12 cellular contexts compared by ENCODE assay signal in the genomic region with DNA sequence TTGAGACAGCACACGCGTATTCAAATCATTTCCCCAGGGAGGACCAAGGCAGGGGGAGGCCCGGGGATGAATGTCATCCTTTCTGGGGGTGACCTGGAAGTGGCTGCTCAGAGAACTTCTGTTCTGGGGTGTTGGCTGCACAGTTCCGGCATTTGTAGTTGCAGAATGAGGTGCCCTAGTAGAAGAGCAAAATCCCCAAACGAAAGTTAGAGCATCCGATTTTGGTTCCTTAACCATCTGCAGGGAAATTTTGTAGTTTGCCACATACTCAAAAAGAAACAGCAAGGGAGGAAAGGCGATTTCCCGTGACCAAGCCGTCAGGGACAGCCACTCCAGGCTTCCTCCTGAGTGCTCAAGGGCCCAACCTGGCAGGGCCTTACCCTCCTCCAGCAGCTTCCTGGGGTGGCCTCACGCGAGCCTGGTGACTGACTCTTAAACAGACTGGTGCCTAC. TPM values are rescaled to one million over a fixed set of nuclear protein-coding genes. Genes with fewer than 3 reads are reported as not detected.
A peak's percentile ranks its signal among the peaks of the same experiment; 100 is the strongest.
DNase-seq lines count a peak whose midpoint lies in the region; ATAC-seq, FAIRE-seq and TF ChIP-seq lines count a peak whose summit lies in the region.
"Had no signal": no experiment of that assay in that cellular context is flagged by ENCODE, and none has a peak within 500 bp of the region (broad histone marks: within the 10 kb centered on the region; RNA-seq: fewer than 3 reads in every experiment).

No MANE protein-coding gene starts in this region.

- peaks cover 59% of the 10 kb centered on the region for H3K4me1 Mint-ChIP-seq in activated B cell treated with CpG ODN at 0.5 μM for 24 hours

- no peaks in the 10 kb centered on the region for H3K9me3 ChIP-seq in right cardiac atrium (ENCODE audit: control insufficient read depth, low read length)
- H3K9me3 ChIP-seq in effector memory CD4-positive, alpha-beta T cell (ENCODE audit: control insufficient read depth, low read length): no peaks in the 10 kb centered on the region

- DNase-seq in GM12891 (ENCODE audit: insufficient read length, low spot score): peak; percentile 61
- DNase-seq in activated B cell treated with CpG ODN at 0.5 μM for 24 hours: peak; percentile 42
- DNase-seq in right cardiac atrium: no peak
- DNase-seq in NCI-H2227 (lab: John Stamatoyannopoulos, UW; ENCODE audit: unreplicated experiment): no peak
- no peak for DNase-seq in NK-92 treated with Interleukin-12 subunit alpha and Interleukin-12 subunit beta, amount 100 ng/mL, for 24 hours (lab: John Stamatoyannopoulos, UW)
- DNase-seq in effector memory CD4-positive, alpha-beta T cell: no peak
- DNase-seq: CD4-positive, alpha-beta T cell; effector CD4-positive, alpha-beta T cell; NCI-H187 treated with DMSO at 0.1 percent for 48 hours; SHP77 had no signal

- FAIRE-seq in GM12891 (lab: Jason Lieb, UNC): peak; percentile 82

- H3K27me3 ChIP-seq in right cardiac atrium (ENCODE audit: control insufficient read depth, insufficient read depth): no peaks in the 10 kb centered on the region
- H3K27me3 ChIP-seq in effector memory CD4-positive, alpha-beta T cell (replicated peaks; ENCODE audit: control insufficient read depth, insufficient read depth, low read length, poor library complexity, severe bottlenecking): no peaks in the 10 kb centered on the region

- WGBS in right cardiac atrium: 65% methylated on average over 11 of the region's 11 CpGs

- ATAC-seq in GM19395 (IDR thresholded peaks at IDR 0.05; ENCODE audit: unreplicated experiment) (peak; percentile 65), HG02840 (IDR thresholded peaks at IDR 0.05; ENCODE audit: low FRiP score, unreplicated experiment) (peak; percentile 52), activated B cell treated with CpG ODN at 0.5 μM for 24 hours (ENCODE audit: low read depth) (peak; percentile 59), right cardiac atrium (no peak)

- no peak for TF ChIP-seq CTCF in activated B cell treated with CpG ODN at 0.5 μM for 24 hours (IDR thresholded peaks at IDR 0.05)

- peak overlapping the region; percentile 62 for H3K4me3 Mint-ChIP-seq in activated B cell treated with CpG ODN at 0.5 μM for 24 hours
- H3K4me3 Mint-ChIP-seq: CD4-positive, alpha-beta T cell had no signal

- no peaks in the 10 kb centered on the region for H3K9me3 Mint-ChIP-seq in activated B cell treated with CpG ODN at 0.5 μM for 24 hours
- H3K9me3 Mint-ChIP-seq: CD4-positive, alpha-beta T cell had no signal

- no peaks in the 10 kb centered on the region for H3K36me3 ChIP-seq in effector memory CD4-positive, alpha-beta T cell (ENCODE audit: control insufficient read depth, insufficient read depth, low read length)

- H3K36me3 Mint-ChIP-seq in activated B cell treated with CpG ODN at 0.5 μM for 24 hours (ENCODE audit: low read depth): no peaks in the 10 kb centered on the region

- POLR2A ChIA-PET in activated B cell treated with CpG ODN at 0.5 μM for 24 hours (lab: Charles Lee): interaction anchor here (0.7 to 3.2 kb wide), 4 partner anchors 9 to 240 kb away, joined by 3 to 18 read pairs (median 4); no protein-coding TSS in a partner anchor

- peak overlapping the region; percentile 88 for H3K27ac Mint-ChIP-seq in activated B cell treated with CpG ODN at 0.5 μM for 24 hours
- H3K27ac Mint-ChIP-seq: CD4-positive, alpha-beta T cell had no signal

- H3K4me3 ChIP-seq in right cardiac atrium (ENCODE audit: low read length): no peak overlapping the region
- H3K4me3 ChIP-seq in effector memory CD4-positive, alpha-beta T cell (ENCODE audit: insufficient read depth, low read depth, low read length, poor library complexity, severe bottlenecking): no peak overlapping the region

- intact Hi-C loops in activated B cell treated with CpG ODN at 0.5 μM for 24 hours (cut with micrococcal nuclease) (loop anchor here (1.0 to 10.0 kb wide), 4 partner anchors 10 to 761 kb away; a partner anchor contains a TSS), right cardiac atrium (cut with DNase I) (no loop called here)

- no peaks in the 10 kb centered on the region for H3K4me1 ChIP-seq in right cardiac atrium (ENCODE audit: control insufficient read depth, insufficient read depth, low read length)
- H3K4me1 ChIP-seq in effector memory CD4-positive, alpha-beta T cell (ENCODE audit: control insufficient read depth, insufficient read depth, low read length, poor library complexity, severe bottlenecking): no peaks in the 10 kb centered on the region

- no peak overlapping the region for H3K27ac ChIP-seq in right cardiac atrium (ENCODE audit: low read length)
- H3K27ac ChIP-seq in effector memory CD4-positive, alpha-beta T cell (ENCODE audit: insufficient read depth, low read length, poor library complexity, severe bottlenecking): no peak overlapping the region

- TF ChIP-seq POLR2A in GM12891 (IDR thresholded peaks at IDR 0.05; ENCODE audit: low read depth, low read length): no peak

- no peaks in the 10 kb centered on the region for H3K27me3 Mint-ChIP-seq in activated B cell treated with CpG ODN at 0.5 μM for 24 hours
- H3K27me3 Mint-ChIP-seq: CD4-positive, alpha-beta T cell had no signal

- CTCF ChIA-PET in activated B cell treated with CpG ODN at 0.5 μM for 24 hours (lab: Charles Lee): no interaction called here

TF ChIP-seq in GM12891, 5 proteins besides CTCF, POLR2A, EP300 and RAD21:
- TF ChIP-seq PAX5 (IDR thresholded peaks at IDR 0.05; ENCODE audit: insufficient read depth, low read length, severe bottlenecking): no peak
- peak; percentile 96 for TF ChIP-seq POU2F2 (IDR thresholded peaks at IDR 0.05; ENCODE audit: low read depth, low read length)

RNA-seq across cellular contexts. Expression of a gene that starts 13.0 kb away (rescaled TPM):
- polyA plus RNA-seq in GM12891 (2012; ENCODE audit: low read depth, missing spikeins): 49.2 TPM
- total RNA-seq in activated B cell treated with CpG ODN at 0.5 μM for 24 hours (120 and 124 TPM in 2 replicates), right cardiac atrium (10 to 100 TPM in 3 of 4 donors, 1 to 10 TPM in 1; 9.6 to 15.4 (median 12.3) TPM)
- polyA plus RNA-seq in right cardiac atrium: 3.9 TPM

Comparison
In these comparisons a context has a peak if more than half of its experiments do, and no peak if none do; other contexts are left out.
1. DNase-seq: peak in GM12891 (single experiment) and activated B cell treated with CpG ODN at 0.5 μM for 24 hours (single experiment); none in right cardiac atrium (0 of 3), NCI-H2227 (single experiment), NK-92 treated with Interleukin-12 subunit alpha and Interleukin-12 subunit beta, amount 100 ng/mL, for 24 hours (single experiment) and effector memory CD4-positive, alpha-beta T cell (0 of 3).
2. ATAC-seq: peak in GM19395 (single experiment), HG02840 (single experiment) and activated B cell treated with CpG ODN at 0.5 μM for 24 hours (single experiment); none in right cardiac atrium (0 of 2).